In genomic region chr14:82642425-82642824, GRCh38 we compare ENCODE assay signal across 11 cellular contexts.
DNase-seq lines count a peak whose midpoint lies in the region; ATAC-seq, FAIRE-seq and TF ChIP-seq lines count a peak whose summit lies in the region.
"Had no signal": no experiment of that assay in that cellular context is flagged by ENCODE, and none has a peak within 500 bp of the region (broad histone marks: within the 10 kb centered on the region; RNA-seq: fewer than 3 reads in every experiment).

No MANE protein-coding gene starts in this region.

- no peak for TF ChIP-seq POLR2A in A549 (IDR thresholded peaks at IDR 0.05; ENCODE audit: low read length)

- TF ChIP-seq EP300 in A549 (IDR thresholded peaks at IDR 0.05) = no peak

- FAIRE-seq in A549 (lab: Jason Lieb, UNC) = no peak

- no peaks in the 10 kb centered on the region for H3K9me3 ChIP-seq in A549
- no peaks in the 10 kb centered on the region for H3K9me3 ChIP-seq in iPS-18a (ENCODE audit: control insufficient read depth, low read depth, low read length)
- H3K9me3 ChIP-seq in psoas muscle = no peaks in the 10 kb centered on the region
- H3K9me3 ChIP-seq: upper lobe of left lung had no signal

- TF ChIP-seq CTCF in A549 (IDR thresholded peaks at IDR 0.05) = no peak
- TF ChIP-seq CTCF in psoas muscle (IDR thresholded peaks at IDR 0.05) = no peak

- H3K4me1 ChIP-seq in A549 (no peaks in the 10 kb centered on the region), iPS-18a (ENCODE audit: control insufficient read depth, low read depth, low read length) (no peaks in the 10 kb centered on the region), psoas muscle (no peaks in the 10 kb centered on the region)

- H3K27ac ChIP-seq in A549 (no peak overlapping the region), iPS-18a (ENCODE audit: low read length) (no peak overlapping the region), psoas muscle (no peak overlapping the region)
- H3K27ac ChIP-seq: upper lobe of left lung had no signal

- ATAC-seq in A549 (peak; percentile 59 to 95; a peak in 4 of 6 replicates), psoas muscle (no peak)

- intact Hi-C loops in psoas muscle (cut with DNase I) = no loop called here

- H3K9ac ChIP-seq in iPS-18a (ENCODE audit: low read length) = no peak overlapping the region

- no peaks in the 10 kb centered on the region for H3K27me3 ChIP-seq in iPS-18a (ENCODE audit: control insufficient read depth, insufficient read depth, low read length)
- H3K27me3 ChIP-seq in psoas muscle (ENCODE audit: insufficient read depth in 3 of 3, low read length in 2 of 3) = no peaks in the 10 kb centered on the region
- H3K27me3 ChIP-seq: upper lobe of left lung had no signal

- CTCF ChIA-PET in A549 (lab: Yijun Ruan, JAX) = no interaction called here
- CTCF ChIA-PET in HEK293T (lab: Yijun Ruan, JAX) = no interaction called here

- DNase-seq in A549 (ENCODE audit: low read depth in 1 of 2, low spot score in 1 of 2) (peak; percentile 5 to 61), HEK293T (ENCODE audit: extremely low spot score) (peak; percentile 36), RPMI8226 (peak; percentile 8), DMS 273 (lab: John Stamatoyannopoulos, UW; ENCODE audit: unreplicated experiment) (no peak), cerebellar cortex (ENCODE audit: low spot score) (no peak), psoas muscle (no peak), activated gamma-delta T cell (lab: John Stamatoyannopoulos, UW) (no peak)
- DNase-seq: EL, NCI-H2081 treated with DMSO at 0.1 percent for 48 hours had no signal

- H3K4me2 ChIP-seq in A549 = peak overlapping the region; percentile 56

- H3K36me3 ChIP-seq in iPS-18a (ENCODE audit: control insufficient read depth, low read depth, low read length) (no peaks in the 10 kb centered on the region), psoas muscle (ENCODE audit: insufficient read depth in 1 of 2, low read depth in 1 of 2) (no peaks in the 10 kb centered on the region)
- H3K36me3 ChIP-seq: upper lobe of left lung had no signal

- H3K4me3 ChIP-seq in A549 (no peak overlapping the region; the same call in 2 of the 3 replicates), iPS-18a (ENCODE audit: low read length) (peak overlapping the region; percentile 30), psoas muscle (no peak overlapping the region)
- H3K4me3 ChIP-seq: upper lobe of left lung had no signal

- TF ChIP-seq RAD21 in A549 (conservative IDR thresholded peaks at IDR 0.05 in 1 of 2, IDR thresholded peaks at IDR 0.05 in 1 of 2) = no peak

- 13% methylated on average over 15 of the region's 15 CpGs for WGBS in A549 (ENCODE audit: missing lambda C conversion rate)
- 73 to 86% (median 85%) methylated on average over 15 of the region's 15 CpGs for WGBS in psoas muscle, 3 donors

- POLR2A ChIA-PET in A549 (lab: Yijun Ruan, JAX) = no interaction called here
- POLR2A ChIA-PET in HEK293T (lab: Yijun Ruan, JAX) = no interaction called here

TF ChIP-seq in A549, 52 proteins besides CTCF, POLR2A, EP300 and RAD21:
- TF ChIP-seq E2F6 (IDR thresholded peaks at IDR 0.05; ENCODE audit: borderline replicate concordance, low read depth) = 0 out of 2 replicates have a peak, but pooled peaks have one; percentile 17
- no peak for TF ChIP-seq SREBF2 (IDR thresholded peaks at IDR 0.05)

TF ChIP-seq in HEK293T, 16 proteins besides CTCF, POLR2A, EP300 and RAD21:
- TF ChIP-seq HDGF (IDR thresholded peaks at IDR 0.05; ENCODE audit: borderline replicate concordance) (no peak), CTBP1 (IDR thresholded peaks at IDR 0.05; ENCODE audit: borderline replicate concordance) (no peak), L3MBTL2 (conservative IDR thresholded peaks at IDR 0.05) (no peak), PKNOX1 (IDR thresholded peaks at IDR 0.05) (no peak), LEF1 (IDR thresholded peaks at IDR 0.05; ENCODE audit: borderline replicate concordance) (no peak), ELF4 (IDR thresholded peaks at IDR 0.05) (no peak), ZNF384 (IDR thresholded peaks at IDR 0.05) (no peak)

Comparison
In these comparisons a context has a peak if more than half of its experiments do, and no peak if none do; other contexts are left out.
1. ATAC-seq: peak in A549 (2 of 2); none in psoas muscle (0 of 4).
2. DNase-seq: peak in A549 (2 of 2), HEK293T (single experiment) and RPMI8226 (single experiment); none in DMS 273 (single experiment), cerebellar cortex (single experiment), psoas muscle (0 of 2) and activated gamma-delta T cell (single experiment).